Comparison of ENCODE assay signal across 16 cellular contexts in the genomic region with DNA sequence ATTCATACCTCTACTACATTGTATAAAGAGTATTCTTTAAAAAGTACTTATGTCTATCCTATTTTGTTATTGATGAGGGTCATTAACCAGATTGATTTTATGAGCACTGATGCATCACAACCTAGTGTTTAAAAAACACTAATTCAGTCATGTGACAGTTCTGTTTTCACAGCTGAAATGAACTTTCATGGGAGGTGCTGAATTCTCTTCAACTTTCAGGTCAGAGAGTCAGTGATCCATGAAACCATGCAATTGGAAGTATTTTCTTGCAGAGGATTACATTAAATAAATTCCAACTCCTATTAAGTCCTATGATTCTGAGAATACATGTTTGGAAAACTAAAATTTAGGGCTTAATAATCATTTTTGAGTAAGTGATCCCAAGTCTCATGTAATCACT.
DNase-seq lines count a peak whose midpoint lies in the region; ATAC-seq and TF ChIP-seq lines count a peak whose summit lies in the region.
"Had no signal": no experiment of that assay in that cellular context is flagged by ENCODE, and none has a peak within 500 bp of the region (broad histone marks: within the 10 kb centered on the region; RNA-seq: fewer than 3 reads in every experiment).

No MANE protein-coding gene starts in this region.

- H3K36me3 Mint-ChIP-seq in natural killer cell: peaks cover 9% of the 10 kb centered on the region
- H3K36me3 Mint-ChIP-seq in CD8-positive, alpha-beta T cell: no peaks in the 10 kb centered on the region
- H3K36me3 Mint-ChIP-seq: CD4-positive, alpha-beta memory T cell had no signal

- no peaks in the 10 kb centered on the region for H3K27me3 Mint-ChIP-seq in natural killer cell (ENCODE audit: low read depth in 2 of 2)
- H3K27me3 Mint-ChIP-seq in CD8-positive, alpha-beta T cell (ENCODE audit: low read depth): no peaks in the 10 kb centered on the region
- H3K27me3 Mint-ChIP-seq: CD4-positive, alpha-beta memory T cell had no signal

- no peaks in the 10 kb centered on the region for H3K36me3 ChIP-seq in kidney epithelial cell (ENCODE audit: control insufficient read depth, insufficient read depth, low read length)
- no peaks in the 10 kb centered on the region for H3K36me3 ChIP-seq in mesendoderm (ENCODE audit: control insufficient read depth, insufficient read depth, low read length)
- no peaks in the 10 kb centered on the region for H3K36me3 ChIP-seq in CD8-positive, alpha-beta T cell (ENCODE audit: insufficient read depth, low read length)
- H3K36me3 ChIP-seq: BE2C had no signal

- H2BK120ac ChIP-seq in mesendoderm (ENCODE audit: low read depth, low read length): no peak overlapping the region

- H3K4me3 ChIP-seq in kidney epithelial cell (ENCODE audit: low read depth, low read length) (no peak overlapping the region), retinal pigment epithelial cell (ENCODE audit: low read length) (no peak overlapping the region), mesendoderm (ENCODE audit: low read length) (no peak overlapping the region)
- H3K4me3 ChIP-seq in CD8-positive, alpha-beta T cell (ENCODE audit: low read depth, low read length): no peak overlapping the region

- TF ChIP-seq CTCF in kidney epithelial cell (IDR thresholded peaks at IDR 0.05; ENCODE audit: insufficient read depth, low read length, poor library complexity, severe bottlenecking): no peak
- TF ChIP-seq CTCF in retinal pigment epithelial cell (conservative IDR thresholded peaks at IDR 0.05; ENCODE audit: low read depth, low read length): no peak
- TF ChIP-seq CTCF in natural killer cell (IDR thresholded peaks at IDR 0.05): no peak
- TF ChIP-seq CTCF in CD8-positive, alpha-beta T cell (IDR thresholded peaks at IDR 0.05): no peak

- H4K8ac ChIP-seq in mesendoderm (ENCODE audit: low read depth, low read length): no peak overlapping the region

- H2BK15ac ChIP-seq in mesendoderm (replicated peaks; ENCODE audit: low read depth): no peak overlapping the region

- no peak overlapping the region for H3K27ac ChIP-seq in mesendoderm (ENCODE audit: low read depth, low read length)
- H3K27ac ChIP-seq in CD8-positive, alpha-beta T cell (ENCODE audit: low read depth, low read length): no peak overlapping the region
- H3K27ac ChIP-seq: C4-2B had no signal

- H3K4me1 ChIP-seq in mesendoderm (ENCODE audit: control insufficient read depth, low read depth, low read length): no peaks in the 10 kb centered on the region
- no peaks in the 10 kb centered on the region for H3K4me1 ChIP-seq in CD8-positive, alpha-beta T cell (ENCODE audit: insufficient read depth, low read length)
- H3K4me1 ChIP-seq: BE2C had no signal

- no peaks in the 10 kb centered on the region for H3K4me1 Mint-ChIP-seq in natural killer cell
- H3K4me1 Mint-ChIP-seq in CD8-positive, alpha-beta T cell (ENCODE audit: low read depth): no peaks in the 10 kb centered on the region
- H3K4me1 Mint-ChIP-seq: CD4-positive, alpha-beta memory T cell; H9 had no signal

- no peak overlapping the region for H3K27ac Mint-ChIP-seq in natural killer cell
- no peak overlapping the region for H3K27ac Mint-ChIP-seq in CD8-positive, alpha-beta T cell
- H3K27ac Mint-ChIP-seq: CD4-positive, alpha-beta memory T cell; H9 had no signal

- ATAC-seq in natural killer cell (no peak), HG02840 (IDR thresholded peaks at IDR 0.05; ENCODE audit: low FRiP score, unreplicated experiment) (no peak)
- no peak for ATAC-seq in CD8-positive, alpha-beta T cell

- H3K79me2 ChIP-seq in mesendoderm (ENCODE audit: control insufficient read depth, insufficient read depth, low read length): no peaks in the 10 kb centered on the region

- H3K18ac ChIP-seq in mesendoderm (ENCODE audit: low read length): no peak overlapping the region

- H3K9me3 Mint-ChIP-seq in natural killer cell: peaks cover 14 to 35% of the 10 kb centered on the region in 2 donors
- peaks cover 2% of the 10 kb centered on the region for H3K9me3 Mint-ChIP-seq in CD8-positive, alpha-beta T cell
- H3K9me3 Mint-ChIP-seq: H9 had no signal

- H3K9ac ChIP-seq in mesendoderm (ENCODE audit: low read length): no peak overlapping the region

- POLR2A ChIA-PET in CD8-positive, alpha-beta T cell (lab: Charles Lee): no interaction called here

- no peak overlapping the region for H3K23ac ChIP-seq in mesendoderm (ENCODE audit: low read length)

- no peaks in the 10 kb centered on the region for H3K9me3 ChIP-seq in CD8-positive, alpha-beta T cell (ENCODE audit: low read length)
- H3K9me3 ChIP-seq: BE2C had no signal

- no peak overlapping the region for H3K4ac ChIP-seq in mesendoderm (ENCODE audit: low read depth, low read length)

- no peak overlapping the region for H3K56ac ChIP-seq in mesendoderm (ENCODE audit: low read length)

- peak; percentile 19 for DNase-seq in Caki2 (ENCODE audit: low read depth)
- peak; percentile 38 for DNase-seq in dedifferentiated amniotic fluid mesenchymal stem cell (ENCODE audit: extremely low spot score)
- DNase-seq in kidney epithelial cell (ENCODE audit: low read depth): peak; percentile 19
- peak; percentile 44 for DNase-seq in retinal pigment epithelial cell (ENCODE audit: low read depth)
- DNase-seq in mesendoderm: no peak
- no peak for DNase-seq in natural killer cell
- DNase-seq in CD8-positive, alpha-beta T cell: no peak
- DNase-seq: BE2C; CD4-positive, alpha-beta memory T cell; COR-L47; DND-41; GDM1; GOT3; H9 had no signal

- H2BK5ac ChIP-seq in mesendoderm (ENCODE audit: low read length): no peak overlapping the region

- intact Hi-C loops in natural killer cell (cut with micrococcal nuclease): no loop called here
- intact Hi-C loops in CD8-positive, alpha-beta T cell (cut with DNase I, micrococcal nuclease): no loop called here

- CTCF ChIA-PET in CD8-positive, alpha-beta T cell (lab: Charles Lee): no interaction called here

- no peak overlapping the region for H4K5ac ChIP-seq in mesendoderm (ENCODE audit: low read length)

- no peak overlapping the region for H3K4me2 ChIP-seq in mesendoderm (ENCODE audit: low read length)

- H3K79me1 ChIP-seq in mesendoderm (ENCODE audit: low read length): no peaks in the 10 kb centered on the region

- H2AK5ac ChIP-seq in mesendoderm (ENCODE audit: low read length): no peak overlapping the region

- H3K27me3 ChIP-seq in kidney epithelial cell (ENCODE audit: control insufficient read depth, insufficient read depth, low read length) (no peaks in the 10 kb centered on the region), mesendoderm (ENCODE audit: insufficient read depth, low read length, poor library complexity) (no peaks in the 10 kb centered on the region)
- no peaks in the 10 kb centered on the region for H3K27me3 ChIP-seq in CD8-positive, alpha-beta T cell (ENCODE audit: insufficient read depth, low read length)
- H3K27me3 ChIP-seq: BE2C had no signal

- in situ Hi-C loops in Caki2 (cut with HindIII; ENCODE audit: low pct_unique_long_range_greater_than_20kb, low sequenced_read_pairs): no loop called here

- no peak overlapping the region for H3K4me3 Mint-ChIP-seq in natural killer cell
- H3K4me3 Mint-ChIP-seq in CD8-positive, alpha-beta T cell: no peak overlapping the region
- H3K4me3 Mint-ChIP-seq: CD4-positive, alpha-beta memory T cell; H9 had no signal

Comparison
In these comparisons a context has a peak if more than half of its experiments do, and no peak if none do; other contexts are left out.
1. DNase-seq: peak in Caki2 (single experiment), dedifferentiated amniotic fluid mesenchymal stem cell (single experiment), kidney epithelial cell (single experiment) and retinal pigment epithelial cell (single experiment); none in mesendoderm (single experiment), natural killer cell (single experiment) and CD8-positive, alpha-beta T cell (0 of 7).